12 cellular contexts compared by ENCODE assay signal in the genomic region with DNA sequence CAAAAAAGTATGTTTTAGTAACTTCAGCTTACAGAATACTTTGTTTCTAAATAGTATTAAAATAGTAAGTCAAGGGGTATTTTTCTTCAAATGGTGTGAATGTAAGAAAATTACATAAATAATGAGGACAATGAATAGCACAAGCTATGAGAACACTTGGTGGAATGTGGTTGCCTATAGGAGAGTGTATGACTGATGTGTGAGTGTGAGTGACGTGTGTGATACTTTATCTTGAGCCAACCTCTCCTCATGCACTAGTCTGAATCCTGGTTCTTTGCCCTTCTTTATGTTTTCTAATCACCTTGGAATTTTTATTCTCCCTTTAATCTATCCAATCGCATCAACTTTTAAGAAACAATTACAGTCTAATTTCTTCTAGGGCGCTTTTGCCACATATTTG.
DNase-seq lines count a peak whose midpoint lies in the region; TF ChIP-seq lines count a peak whose summit lies in the region.
"Had no signal": no experiment of that assay in that cellular context is flagged by ENCODE, and none has a peak within 500 bp of the region (broad histone marks: within the 10 kb centered on the region; RNA-seq: fewer than 3 reads in every experiment).

No MANE protein-coding gene starts in this region.

- H3K9me3 Mint-ChIP-seq in activated T-helper 1 cell treated with anti-CD3 and anti-CD28 coated beads, Interleukin-12 subunit alpha, Interleukin-12 subunit beta, Interleukin-2, Interleukin-4 antibody, amounts not matched to agents 30 ng/mL and 10 ng/mL and 1 ng/mL, durations not matched to agents 14 hours and 24 hours and 36 hours, result no peaks in the 10 kb centered on the region
- peaks cover 0 to 2% (median 0%) of the 10 kb centered on the region in 5 donors for H3K9me3 Mint-ChIP-seq in CD8-positive, alpha-beta memory T cell

- no peaks in the 10 kb centered on the region for H3K36me3 Mint-ChIP-seq in activated T-helper 1 cell treated with anti-CD3 and anti-CD28 coated beads, Interleukin-12 subunit alpha, Interleukin-12 subunit beta, Interleukin-2, Interleukin-4 antibody, amounts not matched to agents 30 ng/mL and 10 ng/mL and 1 ng/mL, durations not matched to agents 14 hours and 24 hours and 36 hours (ENCODE audit: low read depth)
- H3K36me3 Mint-ChIP-seq in CD8-positive, alpha-beta memory T cell, result no peaks in the 10 kb centered on the region

- H3K27me3 ChIP-seq in CD8-positive, alpha-beta memory T cell (ENCODE audit: insufficient read depth, low read length, poor library complexity, severe bottlenecking), result no peaks in the 10 kb centered on the region
- H3K27me3 ChIP-seq: BLaER1 treated with 17β-estradiol and CSF1 and Interleukin-3, amounts not matched to agents 10 nM and 100 nM had no signal

- TF ChIP-seq CTCF in RWPE1 (conservative IDR thresholded peaks at IDR 0.05; ENCODE audit: low read depth), result no peak
- no peak for TF ChIP-seq CTCF in epithelial cell of esophagus (IDR thresholded peaks at IDR 0.05; ENCODE audit: insufficient read depth, low read depth, low read length, missing control alignments)

- intact Hi-C loops in activated T-helper 1 cell treated with anti-CD3 and anti-CD28 coated beads, Interleukin-12 subunit alpha, Interleukin-12 subunit beta, Interleukin-2, Interleukin-4 antibody, amounts not matched to agents 30 ng/mL and 10 ng/mL and 1 ng/mL, durations not matched to agents 14 hours and 24 hours and 36 hours (cut with micrococcal nuclease), result no loop called here

- no peaks in the 10 kb centered on the region for H3K4me1 Mint-ChIP-seq in activated T-helper 1 cell treated with anti-CD3 and anti-CD28 coated beads, Interleukin-12 subunit alpha, Interleukin-12 subunit beta, Interleukin-2, Interleukin-4 antibody, amounts not matched to agents 30 ng/mL and 10 ng/mL and 1 ng/mL, durations not matched to agents 14 hours and 24 hours and 36 hours (ENCODE audit: low read depth)
- H3K4me1 Mint-ChIP-seq in CD8-positive, alpha-beta memory T cell, result no peaks in the 10 kb centered on the region
- H3K4me1 Mint-ChIP-seq: B cell had no signal

- POLR2A ChIA-PET in RWPE1 (lab: Yijun Ruan, JAX; ENCODE audit: low non-redundant PET), result interaction anchor here (0.5 kb wide), 1 partner anchor 87 kb away, joined by 3 read pairs; no protein-coding TSS in a partner anchor
- POLR2A ChIA-PET in CD8-positive, alpha-beta memory T cell (lab: Charles Lee), result no interaction called here

- no peak overlapping the region for H3K4me3 ChIP-seq in epithelial cell of esophagus (ENCODE audit: low read length)
- no peak overlapping the region for H3K4me3 ChIP-seq in CD8-positive, alpha-beta memory T cell (ENCODE audit: low read length)
- H3K4me3 ChIP-seq: BLaER1 treated with 17β-estradiol and CSF1 and Interleukin-3, amounts not matched to agents 10 nM and 100 nM; HAP-1 had no signal

- H3K27ac ChIP-seq in RWPE1, result no peak overlapping the region
- no peak overlapping the region for H3K27ac ChIP-seq in CD8-positive, alpha-beta memory T cell (ENCODE audit: low read depth, low read length)
- H3K27ac ChIP-seq: BLaER1 treated with 17β-estradiol and CSF1 and Interleukin-3, amounts not matched to agents 10 nM and 100 nM had no signal

- no peak overlapping the region for H3K27ac Mint-ChIP-seq in activated T-helper 1 cell treated with anti-CD3 and anti-CD28 coated beads, Interleukin-12 subunit alpha, Interleukin-12 subunit beta, Interleukin-2, Interleukin-4 antibody, amounts not matched to agents 30 ng/mL and 10 ng/mL and 1 ng/mL, durations not matched to agents 14 hours and 24 hours and 36 hours
- no peak overlapping the region for H3K27ac Mint-ChIP-seq in CD8-positive, alpha-beta memory T cell
- H3K27ac Mint-ChIP-seq: B cell had no signal

- H3K4me1 ChIP-seq in CD8-positive, alpha-beta memory T cell (ENCODE audit: insufficient read depth, low read length), result no peaks in the 10 kb centered on the region
- H3K4me1 ChIP-seq: BLaER1 treated with 17β-estradiol and CSF1 and Interleukin-3, amounts not matched to agents 10 nM and 100 nM; Caco-2 had no signal

- H3K36me3 ChIP-seq in CD8-positive, alpha-beta memory T cell (ENCODE audit: insufficient read depth, low read length), result no peaks in the 10 kb centered on the region
- H3K36me3 ChIP-seq: BLaER1 treated with 17β-estradiol and CSF1 and Interleukin-3, amounts not matched to agents 10 nM and 100 nM; HAP-1 had no signal

- H3K27me3 Mint-ChIP-seq in activated T-helper 1 cell treated with anti-CD3 and anti-CD28 coated beads, Interleukin-12 subunit alpha, Interleukin-12 subunit beta, Interleukin-2, Interleukin-4 antibody, amounts not matched to agents 30 ng/mL and 10 ng/mL and 1 ng/mL, durations not matched to agents 14 hours and 24 hours and 36 hours (ENCODE audit: insufficient read depth), result no peaks in the 10 kb centered on the region
- no peaks in the 10 kb centered on the region for H3K27me3 Mint-ChIP-seq in CD8-positive, alpha-beta memory T cell

- CTCF ChIA-PET in RWPE1 (lab: Yijun Ruan, JAX), result interaction anchor here (0.7 kb wide), 1 partner anchor 1753 kb away, joined by 3 read pairs; no protein-coding TSS in a partner anchor
- CTCF ChIA-PET in CD8-positive, alpha-beta memory T cell (lab: Charles Lee), result no interaction called here

- DNase-seq in HT1080 (ENCODE audit: low read depth) (peak; percentile 33), RWPE1 (ENCODE audit: low spot score) (peak; percentile 2), epithelial cell of esophagus (ENCODE audit: low read depth) (peak; percentile 29), NCI-H1092 (lab: John Stamatoyannopoulos, UW) (no peak), GOT3 (lab: John Stamatoyannopoulos, UW) (no peak)
- DNase-seq in activated T-helper 1 cell treated with anti-CD3 and anti-CD28 coated beads, Interleukin-12 subunit alpha, Interleukin-12 subunit beta, Interleukin-2, Interleukin-4 antibody, amounts not matched to agents 30 ng/mL and 10 ng/mL and 1 ng/mL, durations not matched to agents 14 hours and 24 hours and 36 hours (ENCODE audit: low spot score), result no peak
- DNase-seq in CD8-positive, alpha-beta memory T cell, result no peak
- DNase-seq: 8988T, Caco-2 had no signal

- no peak overlapping the region for H3K4me3 Mint-ChIP-seq in activated T-helper 1 cell treated with anti-CD3 and anti-CD28 coated beads, Interleukin-12 subunit alpha, Interleukin-12 subunit beta, Interleukin-2, Interleukin-4 antibody, amounts not matched to agents 30 ng/mL and 10 ng/mL and 1 ng/mL, durations not matched to agents 14 hours and 24 hours and 36 hours
- H3K4me3 Mint-ChIP-seq in CD8-positive, alpha-beta memory T cell, result no peak overlapping the region
- H3K4me3 Mint-ChIP-seq: B cell had no signal

- no peaks in the 10 kb centered on the region for H3K9me3 ChIP-seq in CD8-positive, alpha-beta memory T cell (ENCODE audit: low read length)
- H3K9me3 ChIP-seq: BLaER1 treated with 17β-estradiol and CSF1 and Interleukin-3, amounts not matched to agents 10 nM and 100 nM; Caco-2; HAP-1 had no signal

Comparison
In these comparisons a context has a peak if more than half of its experiments do, and no peak if none do; other contexts are left out.
1. DNase-seq: peak in HT1080 (single experiment), RWPE1 (single experiment) and epithelial cell of esophagus (single experiment); none in activated T-helper 1 cell treated with anti-CD3 and anti-CD28 coated beads, Interleukin-12 subunit alpha, Interleukin-12 subunit beta, Interleukin-2, Interleukin-4 antibody, amounts not matched to agents 30 ng/mL and 10 ng/mL and 1 ng/mL, durations not matched to agents 14 hours and 24 hours and 36 hours (single experiment), CD8-positive, alpha-beta memory T cell (0 of 5), NCI-H1092 (single experiment) and GOT3 (single experiment).